ENCODE assay signal across 12 cellular contexts in the genomic region with DNA sequence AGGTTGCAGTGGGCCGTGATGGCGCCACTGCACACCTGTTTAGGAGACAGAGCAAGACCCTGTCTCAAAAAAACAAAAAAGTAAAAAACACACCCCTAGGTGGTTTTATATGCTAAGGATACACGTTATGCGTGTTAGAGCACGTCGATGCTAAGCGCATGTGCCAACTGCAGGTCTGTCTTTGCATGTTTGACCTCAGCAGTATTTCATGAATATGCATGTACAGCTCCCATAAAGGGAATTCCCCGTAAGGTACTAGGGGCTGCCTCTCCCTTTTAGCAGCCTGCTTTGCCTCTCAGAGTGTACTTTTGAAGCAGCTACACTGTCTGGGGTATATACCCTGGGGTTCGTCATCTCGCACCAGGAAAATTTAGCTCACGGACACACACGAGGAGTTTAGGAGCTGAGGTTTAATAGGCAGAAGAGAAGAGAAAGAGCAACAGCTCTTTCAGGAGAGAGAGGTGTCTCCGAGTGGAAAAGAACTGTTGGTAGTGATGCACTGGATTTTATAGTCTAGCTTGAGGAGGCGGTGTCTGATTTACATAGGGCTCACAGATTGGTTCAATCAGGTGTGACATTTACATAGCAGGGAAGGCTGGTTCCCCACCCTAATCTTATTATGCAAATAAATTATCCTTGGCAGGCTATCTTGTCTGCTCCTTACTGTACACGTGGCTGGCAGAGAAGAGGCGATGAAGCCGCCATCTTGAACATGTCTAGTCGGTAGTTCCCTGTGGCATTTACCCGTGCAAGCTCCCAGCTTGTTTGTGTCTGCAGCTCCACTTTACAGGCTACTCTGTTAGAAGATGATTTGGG. TPM values are rescaled to one million over a fixed set of nuclear protein-coding genes. Genes with fewer than 3 reads are reported as not detected.
DNase-seq lines count a peak whose midpoint lies in the region; ATAC-seq and TF ChIP-seq lines count a peak whose summit lies in the region.
"Had no signal": no experiment of that assay in that cellular context is flagged by ENCODE, and none has a peak within 500 bp of the region (broad histone marks: within the 10 kb centered on the region; RNA-seq: fewer than 3 reads in every experiment).

No MANE protein-coding gene starts in this region.

- H3K4me3 ChIP-seq in SK-N-MC (peak overlapping the region; percentile 52), lower lobe of right lung (no peak overlapping the region)

- intact Hi-C loops in lower lobe of right lung (cut with DNase I): no loop called here

- TF ChIP-seq CTCF in lower lobe of right lung (IDR thresholded peaks at IDR 0.05): no peak

- H3K27ac ChIP-seq in SK-N-MC (peak overlapping the region; percentile 92), lower lobe of right lung (no peak overlapping the region)

- H3K4me1 ChIP-seq in lower lobe of right lung: peaks cover 2% of the 10 kb centered on the region

- DNase-seq in A172 (ENCODE audit: low spot score) (peak; percentile 31), SK-N-MC (ENCODE audit: low read depth, low spot score) (peak; percentile 70), iPS-NIHi11 (ENCODE audit: low spot score) (peak; percentile 13), islet precursor cell (no peak), lower lobe of right lung (no peak), superior temporal gyrus (ENCODE audit: extremely low spot score) (no peak)
- DNase-seq: activated CD8-positive, alpha-beta memory T cell treated with anti-CD3 and anti-CD28 coated beads, Interleukin-2, amount 50 U/mL, for 48 hours; mesenchymal stem cell; NCI-H2029; stimulated activated naive CD4-positive, alpha-beta T cell treated with Interleukin-2 at 50 U/mL for 16 hours had no signal

- peaks cover 8% of the 10 kb centered on the region for H3K27me3 ChIP-seq in lower lobe of right lung (ENCODE audit: low read depth)

- no peak overlapping the region for H3K9ac ChIP-seq in SK-N-MC (ENCODE audit: insufficient read length)

- ATAC-seq in GM19035 (IDR thresholded peaks at IDR 0.05; ENCODE audit: unreplicated experiment) (no peak), lower lobe of right lung (no peak)

- no peak for TF ChIP-seq EP300 in Ishikawa (IDR thresholded peaks at IDR 0.05; ENCODE audit: borderline replicate concordance)

- H3K36me3 ChIP-seq in SK-N-MC (ENCODE audit: insufficient read depth, low read length) (no peaks in the 10 kb centered on the region), lower lobe of right lung (no peaks in the 10 kb centered on the region)

- no peak for TF ChIP-seq RAD21 in Ishikawa (IDR thresholded peaks at IDR 0.05; ENCODE audit: low read depth)

- no peaks in the 10 kb centered on the region for H3K9me3 ChIP-seq in SK-N-MC (ENCODE audit: low read depth, low read length)
- H3K9me3 ChIP-seq in lower lobe of right lung: no peaks in the 10 kb centered on the region

TF ChIP-seq in Ishikawa, 13 proteins besides CTCF, POLR2A, EP300 and RAD21:
- TF ChIP-seq CEBPB (IDR thresholded peaks at IDR 0.05) (no peak), YY1 (IDR thresholded peaks at IDR 0.05; ENCODE audit: low read depth) (peak; percentile 84), TAF1 (IDR thresholded peaks at IDR 0.05; ENCODE audit: low read depth) (no peak)
- TF ChIP-seq, protein P1, sequence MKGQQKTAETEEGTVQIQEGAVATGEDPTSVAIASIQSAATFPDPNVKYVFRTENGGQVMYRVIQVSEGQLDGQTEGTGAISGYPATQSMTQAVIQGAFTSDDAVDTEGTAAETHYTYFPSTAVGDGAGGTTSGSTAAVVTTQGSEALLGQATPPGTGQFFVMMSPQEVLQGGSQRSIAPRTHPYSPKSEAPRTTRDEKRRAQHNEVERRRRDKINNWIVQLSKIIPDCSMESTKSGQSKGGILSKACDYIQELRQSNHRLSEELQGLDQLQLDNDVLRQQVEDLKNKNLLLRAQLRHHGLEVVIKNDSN (IDR thresholded peaks at IDR 0.05): peak; percentile 56
- TF ChIP-seq, protein P2, sequence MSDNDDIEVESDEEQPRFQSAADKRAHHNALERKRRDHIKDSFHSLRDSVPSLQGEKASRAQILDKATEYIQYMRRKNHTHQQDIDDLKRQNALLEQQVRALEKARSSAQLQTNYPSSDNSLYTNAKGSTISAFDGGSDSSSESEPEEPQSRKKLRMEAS (IDR thresholded peaks at IDR 0.05): peak; percentile 89

RNA-seq across cellular contexts. Expression of a gene that starts 4.2 kb away (rescaled TPM):
- 2.4 and 3.1 TPM in 2 replicates for total RNA-seq in A172 (2014; rRNA removed; shearing (Covaris generic))
- 11.5 TPM for total RNA-seq in lower lobe of right lung

RNA-seq across cellular contexts. Expression of a gene that starts 45.4 kb away (rescaled TPM):
- not detected in 2 replicates for total RNA-seq in A172 (2014; rRNA removed; shearing (Covaris generic))
- total RNA-seq in lower lobe of right lung: not detected

Comparison
In these comparisons a context has a peak if more than half of its experiments do, and no peak if none do; other contexts are left out.
1. DNase-seq: peak in A172 (single experiment), SK-N-MC (single experiment) and iPS-NIHi11 (single experiment); none in islet precursor cell (single experiment), lower lobe of right lung (single experiment) and superior temporal gyrus (single experiment).